10 cellular contexts compared by ENCODE assay signal in the genomic region with DNA sequence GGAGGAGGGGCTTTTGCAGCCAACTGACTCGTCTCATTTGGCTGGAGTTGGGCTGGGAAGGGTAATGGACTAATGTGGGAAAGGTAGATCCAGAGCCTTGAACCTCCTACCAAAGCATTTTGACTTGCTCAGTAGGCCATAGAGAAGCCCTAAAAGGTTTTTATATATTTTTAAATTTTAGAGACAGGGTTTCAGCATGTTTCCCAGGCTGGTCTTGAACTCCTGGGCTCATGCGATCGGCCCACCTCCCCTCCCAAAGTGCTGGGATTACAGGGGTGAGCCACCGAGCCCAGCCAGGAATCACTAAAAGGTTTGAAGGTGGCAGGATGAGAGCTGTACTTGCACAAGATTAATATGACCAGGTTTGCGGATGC. TPM values are rescaled to one million over a fixed set of nuclear protein-coding genes. Genes with fewer than 3 reads are reported as not detected.
DNase-seq lines count a peak whose midpoint lies in the region; ATAC-seq, FAIRE-seq and TF ChIP-seq lines count a peak whose summit lies in the region.
"Had no signal": no experiment of that assay in that cellular context is flagged by ENCODE, and none has a peak within 500 bp of the region (broad histone marks: within the 10 kb centered on the region; RNA-seq: fewer than 3 reads in every experiment).

No MANE protein-coding gene starts in this region.

- H3K36me3 Mint-ChIP-seq in CD8-positive, alpha-beta T cell = peaks cover 10% of the 10 kb centered on the region
- H3K36me3 Mint-ChIP-seq in astrocyte (ENCODE audit: low read depth, unreplicated experiment) (no peaks in the 10 kb centered on the region), neural progenitor cell (peaks cover 7% of the 10 kb centered on the region)

- no peak overlapping the region for H3K27ac ChIP-seq in CD8-positive, alpha-beta T cell (ENCODE audit: low read depth, low read length)
- H3K27ac ChIP-seq in HEK293 (ENCODE audit: extremely low read depth, low read depth, low read length) (no peak overlapping the region), astrocyte (ENCODE audit: low read depth, low read length) (no peak overlapping the region), neural progenitor cell (no peak overlapping the region)
- H3K27ac ChIP-seq: adrenal gland, vagina had no signal

- CTCF ChIA-PET in CD8-positive, alpha-beta T cell (lab: Charles Lee) = interaction anchor here (0.7 to 23.0 kb wide), 52 partner anchors 10 to 342 kb away, joined by 3 to 502 read pairs (median 5); a partner anchor contains a TSS
- CTCF ChIA-PET in HEK293 (lab: Yijun Ruan, JAX) = interaction anchor here (0.5 to 4.2 kb wide), 43 partner anchors 8 to 1309 kb away, joined by 3 to 43 read pairs (median 4); a partner anchor contains a TSS

- H3K79me2 ChIP-seq in astrocyte (ENCODE audit: insufficient read depth, low read length) (no peaks in the 10 kb centered on the region), neural progenitor cell (ENCODE audit: low read depth) (peaks cover 6% of the 10 kb centered on the region)

- H3K4me3 Mint-ChIP-seq in CD8-positive, alpha-beta T cell = peak overlapping the region; percentile 75
- H3K4me3 Mint-ChIP-seq in astrocyte (ENCODE audit: unreplicated experiment) (peak overlapping the region; percentile 14), neural progenitor cell (peak overlapping the region; percentile 75)

- FAIRE-seq in astrocyte (lab: Jason Lieb, UNC) = no peak

- peaks cover 28% of the 10 kb centered on the region for H3K4me1 ChIP-seq in CD8-positive, alpha-beta T cell (ENCODE audit: insufficient read depth, low read length)
- H3K4me1 ChIP-seq in HEK293 (ENCODE audit: control insufficient read depth, insufficient read depth, low read length) (peaks cover 5% of the 10 kb centered on the region; the same call in 1 of the 2 replicates), astrocyte (ENCODE audit: insufficient read depth, low read length) (peaks cover 18% of the 10 kb centered on the region), neural progenitor cell (peaks cover 6% of the 10 kb centered on the region)

- H3K27me3 ChIP-seq in CD8-positive, alpha-beta T cell (ENCODE audit: insufficient read depth, low read length) = no peaks in the 10 kb centered on the region
- no peaks in the 10 kb centered on the region for H3K27me3 ChIP-seq in astrocyte (ENCODE audit: insufficient read depth, low read length)
- H3K27me3 ChIP-seq in neural progenitor cell = peaks cover 27% of the 10 kb centered on the region
- H3K27me3 ChIP-seq: adrenal gland, MG63, vagina had no signal

- no peaks in the 10 kb centered on the region for H3K27me3 Mint-ChIP-seq in CD8-positive, alpha-beta T cell (ENCODE audit: low read depth)
- H3K27me3 Mint-ChIP-seq in astrocyte (ENCODE audit: low read depth, unreplicated experiment) = no peaks in the 10 kb centered on the region
- peaks cover 3% of the 10 kb centered on the region for H3K27me3 Mint-ChIP-seq in neural progenitor cell (ENCODE audit: insufficient read depth, low read depth)

- no peaks in the 10 kb centered on the region for H3K36me3 ChIP-seq in CD8-positive, alpha-beta T cell (ENCODE audit: insufficient read depth, low read length)
- H3K36me3 ChIP-seq in HEK293 (ENCODE audit: control insufficient read depth in 2 of 2, insufficient read depth in 1 of 2, low read length in 2 of 2) = no peaks in the 10 kb centered on the region
- no peaks in the 10 kb centered on the region for H3K36me3 ChIP-seq in astrocyte (ENCODE audit: insufficient read depth, low read length)
- no peaks in the 10 kb centered on the region for H3K36me3 ChIP-seq in neural progenitor cell
- H3K36me3 ChIP-seq: adrenal gland, MG63, vagina had no signal

- in situ Hi-C loops in GM13976 (cut with MboI; ENCODE audit: low sequenced_read_pairs, unreplicated experiment) = loop anchor here (10.0 to 25.0 kb wide), 2 partner anchors 212 to 310 kb away; no protein-coding TSS in a partner anchor

- H3K4me2 ChIP-seq in astrocyte (ENCODE audit: low read length) (peak overlapping the region; percentile 77), neural progenitor cell (no peak overlapping the region)

- TF ChIP-seq CTCF in CD8-positive, alpha-beta T cell (IDR thresholded peaks at IDR 0.05) = no peak
- no peak for TF ChIP-seq CTCF in HEK293 (tag by site-specific recombination; IDR thresholded peaks at IDR 0.05)
- TF ChIP-seq CTCF in astrocyte (IDR thresholded peaks at IDR 0.05; ENCODE audit: insufficient read depth, low read depth, low read length) = no peak
- TF ChIP-seq CTCF in neural progenitor cell (IDR thresholded peaks at IDR 0.05) = no peak
- no peak for TF ChIP-seq CTCF in GM10266 (IDR thresholded peaks at IDR 0.05; ENCODE audit: control insufficient read depth, insufficient read depth, low read depth, missing control alignments)
- no peak for TF ChIP-seq CTCF in GM13976 (IDR thresholded peaks at IDR 0.05; ENCODE audit: borderline replicate concordance, control extremely low read depth, extremely low read depth, insufficient read depth, missing control alignments)

- H3K27ac Mint-ChIP-seq in CD8-positive, alpha-beta T cell = no peak overlapping the region
- H3K27ac Mint-ChIP-seq in astrocyte (ENCODE audit: unreplicated experiment) (no peak overlapping the region), neural progenitor cell (no peak overlapping the region)

- no peaks in the 10 kb centered on the region for H3K9me3 ChIP-seq in CD8-positive, alpha-beta T cell (ENCODE audit: low read length)
- H3K9me3 ChIP-seq in HEK293 (ENCODE audit: control insufficient read depth, insufficient read depth, low read depth, low read length) = no peaks in the 10 kb centered on the region
- H3K9me3 ChIP-seq in astrocyte (ENCODE audit: insufficient read depth, low read depth, low read length) = no peaks in the 10 kb centered on the region
- no peaks in the 10 kb centered on the region for H3K9me3 ChIP-seq in neural progenitor cell (ENCODE audit: low read depth)
- H3K9me3 ChIP-seq: adrenal gland, MG63, vagina had no signal

- H2AFZ ChIP-seq in astrocyte (ENCODE audit: low read depth, low read length) (peak overlapping the region; percentile 61), neural progenitor cell (replicated peaks) (peak overlapping the region; percentile 75)

- H3K4me1 Mint-ChIP-seq in CD8-positive, alpha-beta T cell (ENCODE audit: low read depth) = peaks cover 36% of the 10 kb centered on the region
- H3K4me1 Mint-ChIP-seq in astrocyte (ENCODE audit: low read depth, unreplicated experiment) (peaks cover 5% of the 10 kb centered on the region), neural progenitor cell (peaks cover 26% of the 10 kb centered on the region)

- H3K4me3 ChIP-seq in CD8-positive, alpha-beta T cell (ENCODE audit: low read depth, low read length) = no peak overlapping the region
- H3K4me3 ChIP-seq in HEK293 (ENCODE audit: low read depth, low read length) (no peak overlapping the region), astrocyte (ENCODE audit: insufficient read depth, low read depth, low read length) (no peak overlapping the region), neural progenitor cell (no peak overlapping the region)
- H3K4me3 ChIP-seq: adrenal gland, MG63, vagina had no signal

- H3F3A ChIP-seq in neural progenitor cell (ENCODE audit: low read depth) = peaks cover 38% of the 10 kb centered on the region

- no peaks in the 10 kb centered on the region for H3K9me3 Mint-ChIP-seq in CD8-positive, alpha-beta T cell
- H3K9me3 Mint-ChIP-seq in astrocyte (ENCODE audit: unreplicated experiment) (no peaks in the 10 kb centered on the region), neural progenitor cell (no peaks in the 10 kb centered on the region)

- H3K9ac ChIP-seq in astrocyte (ENCODE audit: low read length) (peak overlapping the region; percentile 24), neural progenitor cell (no peak overlapping the region)

- no peaks in the 10 kb centered on the region for H4K20me1 ChIP-seq in astrocyte (ENCODE audit: insufficient read depth, low read length)
- no peaks in the 10 kb centered on the region for H4K20me1 ChIP-seq in neural progenitor cell (ENCODE audit: low read depth)

- no peak for ATAC-seq in CD8-positive, alpha-beta T cell

- POLR2A ChIA-PET in CD8-positive, alpha-beta T cell (lab: Charles Lee) = interaction anchor here (1.0 to 9.4 kb wide), 6 partner anchors 10 to 312 kb away, joined by 3 to 159 read pairs (median 6); no protein-coding TSS in a partner anchor
- POLR2A ChIA-PET in HEK293 (lab: Yijun Ruan, JAX) = interaction anchor here (1.2 kb wide), 1 partner anchor 343 kb away, joined by 5 read pairs; no protein-coding TSS in a partner anchor

- intact Hi-C loops in CD8-positive, alpha-beta T cell (cut with DNase I, micrococcal nuclease) = loop anchor here (5.0 to 10.0 kb wide), 2 partner anchors 150 to 452 kb away; a partner anchor contains a TSS

- DNase-seq in CD8-positive, alpha-beta T cell = no peak
- DNase-seq in astrocyte (ENCODE audit: low read depth) (no peak), neural progenitor cell (ENCODE audit: low spot score) (no peak), GM10266 (ENCODE audit: extremely low spot score) (no peak), GM13976 (ENCODE audit: low spot score) (no peak)
- DNase-seq in effector CD8-positive, alpha-beta T cell (lab: John Stamatoyannopoulos, UW) = no peak

RNA-seq across cellular contexts. Expression of a gene that starts 2.0 kb away (rescaled TPM):
- total RNA-seq in CD8-positive, alpha-beta T cell = 100 to 1,000 TPM; 110 to 111 TPM
- total RNA-seq in astrocyte (10.1 and 12.4 TPM in 2 replicates), neural progenitor cell (ENCODE audit: low replicate concordance) (8.1 and 10.4 TPM in 2 replicates)

RNA-seq across cellular contexts. Expression of a gene that starts 8.7 kb away (rescaled TPM):
- 10 to 100 TPM; 52.1 to 54.9 TPM for total RNA-seq in CD8-positive, alpha-beta T cell
- total RNA-seq in astrocyte (67.6 and 74.1 TPM in 2 replicates), neural progenitor cell (ENCODE audit: low replicate concordance) (26.7 and 39.7 TPM in 2 replicates)

Comparison
In these comparisons a context has a peak if more than half of its experiments do, and no peak if none do; other contexts are left out.
1. H3K4me3 Mint-ChIP-seq: peak in every context shown above with its lines; median percentile 75 in CD8-positive, alpha-beta T cell; 75 in neural progenitor cell; 14 in astrocyte.